Comparison of ENCODE assay signal across 9 cellular contexts in genomic region chr2:151289972-151290335, GRCh38. TPM values are rescaled to one million over a fixed set of nuclear protein-coding genes. Genes with fewer than 3 reads are reported as not detected.
DNase-seq lines count a peak whose midpoint lies in the region; ATAC-seq, FAIRE-seq and TF ChIP-seq lines count a peak whose summit lies in the region.
"Had no signal": no experiment of that assay in that cellular context is flagged by ENCODE, and none has a peak within 500 bp of the region (broad histone marks: within the 10 kb centered on the region; RNA-seq: fewer than 3 reads in every experiment).

No MANE protein-coding gene starts in this region.

- no peaks in the 10 kb centered on the region for H3K79me1 ChIP-seq in H9 (ENCODE audit: insufficient read depth, low read depth, low read length, poor library complexity, severe bottlenecking)

- TF ChIP-seq CTCF in H9 (conservative IDR thresholded peaks at IDR 0.05), result no peak
- no peak for TF ChIP-seq CTCF in Loucy (conservative IDR thresholded peaks at IDR 0.05; ENCODE audit: low read length)
- no peak for TF ChIP-seq CTCF in GM12878 (IDR thresholded peaks at IDR 0.05 in 2 of 3, conservative IDR thresholded peaks at IDR 0.05 in 1 of 3; ENCODE audit: control insufficient read depth in 2 of 3, extremely low read depth in 1 of 3, insufficient read depth in 1 of 3, low read depth in 3 of 3, low read length in 3 of 3)

- H3K27me3 ChIP-seq in H9 (ENCODE audit: insufficient read depth, low read length) (no peaks in the 10 kb centered on the region), Loucy (ENCODE audit: insufficient read depth, low read length, poor library complexity, severe bottlenecking) (no peaks in the 10 kb centered on the region), GM12878 (replicated peaks in 1 of 2; ENCODE audit: control insufficient read depth in 2 of 2, insufficient read depth in 2 of 2, low read length in 1 of 2) (no peaks in the 10 kb centered on the region)

- RAD21 ChIA-PET in GM12878 (lab: Charles Lee; ENCODE audit: unreplicated experiment), result interaction anchor here (0.7 to 2.9 kb wide), 3 partner anchors 8 to 29 kb away, joined by 4 to 15 read pairs (median 4); partner anchors contain the start of gene RBM43

- whole genome bisulfite sequencing in H9 (ENCODE audit: extremely low coverage, insufficient read length, low lambda C conversion rate), result no CpG with 5 or more reads among the region's 6 CpGs
- 3% methylated on average over 6 of the region's 6 CpGs for WGBS in GM12878 (ENCODE audit: insufficient coverage, insufficient replicate concordance, low lambda C conversion rate, missing lambda C conversion rate)

- H3K4me3 ChIP-seq in Loucy (ENCODE audit: low read length, poor library complexity, severe bottlenecking) (peak overlapping the region; percentile 95), GM12878 (peak overlapping the region; percentile 86)

- H2BK120ac ChIP-seq in H9 (ENCODE audit: low read depth, low read length, poor library complexity, severe bottlenecking), result no peak overlapping the region

- H3K4ac ChIP-seq in H9 (ENCODE audit: low read depth, low read length), result no peak overlapping the region

- no peak overlapping the region for H2AK5ac ChIP-seq in H9 (ENCODE audit: insufficient read length, low read length)

- no peak overlapping the region for H4K8ac ChIP-seq in H9 (replicated peaks; ENCODE audit: insufficient read length, low read depth, low read length)

- peak; percentile 4 for ATAC-seq in GM12878

- H3K23ac ChIP-seq in H9 (ENCODE audit: insufficient read length, low read depth, low read length), result no peak overlapping the region

- H3F3A ChIP-seq in Loucy (ENCODE audit: low read depth), result no peaks in the 10 kb centered on the region

- POLR2A ChIA-PET in GM12878 (lab: Charles Lee), result interaction anchor here (0.6 to 2.0 kb wide), 6 partner anchors 8 to 145 kb away, joined by 3 to 8 read pairs (median 3); partner anchors contain the start of genes RBM43 and RIF1

- intact Hi-C loops in GM12878 (cut with micrococcal nuclease; ENCODE audit: unreplicated experiment), result loop anchor here (1.0 to 10.0 kb wide), 3 partner anchors 29 to 1425 kb away; partner anchors contain the start of genes ARL6IP6, PRPF40A and RBM43

- DNase-seq in NCI-H345 (lab: John Stamatoyannopoulos, UW) (peak; percentile 14), NCI-H345 treated with DMSO at 0.1 percent for 48 hours (lab: John Stamatoyannopoulos, UW; ENCODE audit: unreplicated experiment) (no peak), H9 (no peak), GM12878 (ENCODE audit: low read depth, low spot score) (no peak), inferior parietal cortex (ENCODE audit: extremely low spot score) (peak; percentile 34), LoVo (ENCODE audit: low spot score) (no peak)
- peak; percentile 2 for DNase-seq in stimulated activated CD8-positive, alpha-beta memory T cell treated with anti-CD3 and anti-CD28 coated beads, Interleukin-12 subunit alpha, Interleukin-12 subunit beta, amount 100 ng/mL, for 1 hour (ENCODE audit: low read depth)

- H4K20me1 ChIP-seq in H9 (ENCODE audit: control insufficient read depth, insufficient read depth, insufficient read length) (no peaks in the 10 kb centered on the region), Loucy (ENCODE audit: insufficient read depth, low read length, poor library complexity, severe bottlenecking) (peaks cover 20% of the 10 kb centered on the region), GM12878 (ENCODE audit: control insufficient read depth, insufficient read depth) (no peaks in the 10 kb centered on the region)

- H3K36me3 Mint-ChIP-seq in H9 (ENCODE audit: insufficient read depth in 1 of 3, low read depth in 3 of 3), result peaks cover 0 to 1% (median 0%) of the 10 kb centered on the region in 3 experiments; a peak in 1 of 7 replicates

- no peak for FAIRE-seq in GM12878 (lab: Jason Lieb, UNC)
- FAIRE-seq: G401.6 had no signal

- no peaks in the 10 kb centered on the region; the same call in 1 of the 2 replicates for H3K4me1 ChIP-seq in H9 (ENCODE audit: insufficient read depth, low read length)
- peaks cover 30% of the 10 kb centered on the region for H3K4me1 ChIP-seq in Loucy (ENCODE audit: insufficient read depth, low read length, poor library complexity, severe bottlenecking)
- peaks cover 4% of the 10 kb centered on the region; the same call in 1 of the 2 replicates for H3K4me1 ChIP-seq in GM12878 (ENCODE audit: control insufficient read depth, insufficient read depth, low read length)

- TF ChIP-seq RAD21 in GM12878 (IDR thresholded peaks at IDR 0.05; ENCODE audit: insufficient read depth, low read depth, low read length), result no peak

- no peak overlapping the region for H4K91ac ChIP-seq in H9 (ENCODE audit: insufficient read length, low read depth, low read length)

- no peak overlapping the region for H2BK12ac ChIP-seq in H9 (ENCODE audit: insufficient read length, low read depth, low read length)

- peak overlapping the region; percentile 43 for H3K9ac ChIP-seq in H9 (ENCODE audit: extremely low read depth, insufficient read length, low read length)
- H3K9ac ChIP-seq in Loucy (ENCODE audit: low read depth, low read length, poor library complexity, severe bottlenecking), result peak overlapping the region; percentile 93
- peak overlapping the region; percentile 87 for H3K9ac ChIP-seq in GM12878 (ENCODE audit: control insufficient read depth, insufficient read depth, low read length)

- H2BK15ac ChIP-seq in H9 (ENCODE audit: low read depth, low read length), result no peak overlapping the region

- peaks cover 3% of the 10 kb centered on the region for H3K27me3 Mint-ChIP-seq in H9 (ENCODE audit: low read depth)

- no peaks in the 10 kb centered on the region; a peak in 2 of 5 replicates for H3K9me3 Mint-ChIP-seq in H9

- H2BK20ac ChIP-seq in H9 (ENCODE audit: low read depth, low read length, poor library complexity, severe bottlenecking), result no peak overlapping the region

- H3K18ac ChIP-seq in H9 (ENCODE audit: insufficient read length, low read depth, low read length), result no peak overlapping the region

- peaks cover 6% of the 10 kb centered on the region for H3K23me2 ChIP-seq in H9 (ENCODE audit: insufficient read length, low read depth, low read length, poor library complexity, severe bottlenecking)

- SMC1A ChIA-PET in GM12878 (lab: Charles Lee; ENCODE audit: uncharacterized antibody, unreplicated experiment), result interaction anchor here (1.0 to 1.2 kb wide), 3 partner anchors 9 to 124 kb away, joined by 3 to 5 read pairs (median 4); no protein-coding TSS in a partner anchor

- H3K79me2 ChIP-seq in H9 (ENCODE audit: insufficient read depth, low read length) (no peaks in the 10 kb centered on the region), Loucy (ENCODE audit: insufficient read depth, low read length) (peaks cover 51% of the 10 kb centered on the region), GM12878 (ENCODE audit: control insufficient read depth, insufficient read depth, low read length) (peaks cover 37% of the 10 kb centered on the region)

- H3K36me3 ChIP-seq in Loucy (ENCODE audit: insufficient read depth, low read length) (no peaks in the 10 kb centered on the region), GM12878 (ENCODE audit: control insufficient read depth in 2 of 2, insufficient read depth in 2 of 2, low read length in 1 of 2) (0 out of 4 replicates have a peak, but pooled peaks cover 0 to 4% of the 10 kb centered on the region in 2 experiments)

- in situ Hi-C loops in GM12878 (cut with MboI), result loop anchor here (25.0 kb wide), 2 partner anchors 122 to 1422 kb away; partner anchors contain the start of genes ARL6IP6, PRPF40A and RIF1

- no peak overlapping the region for H3T11ph ChIP-seq in H9 (ENCODE audit: low read length)

- H3K27ac Mint-ChIP-seq in H9, result peak overlapping the region in 2 of 3 experiments; percentile 8 to 24; a peak in 2 of 7 replicates

- H3K9me3 ChIP-seq in H9 (ENCODE audit: control insufficient read depth, low read depth, low read length), result no peaks in the 10 kb centered on the region
- H3K9me3 ChIP-seq in Loucy (ENCODE audit: insufficient read depth, low read depth, low read length), result no peaks in the 10 kb centered on the region
- H3K9me3 ChIP-seq in GM12878 (replicated peaks; ENCODE audit: control insufficient read depth, insufficient read depth, low read length), result no peaks in the 10 kb centered on the region

- H3K27ac ChIP-seq in H9 (ENCODE audit: insufficient read length, low read depth, low read length) (no peak overlapping the region), GM12878 (ENCODE audit: control insufficient read depth, insufficient read depth) (peak overlapping the region; percentile 98)

- H4K5ac ChIP-seq in H9 (ENCODE audit: insufficient read length, low read depth, low read length), result no peak overlapping the region

- no peak overlapping the region for H2BK5ac ChIP-seq in H9 (ENCODE audit: insufficient read length, low read length)

- TF ChIP-seq POLR2A in GM12878 (IDR thresholded peaks at IDR 0.05; ENCODE audit: low read depth, low read length), result no peak

- no peak for TF ChIP-seq EP300 in GM12878 (IDR thresholded peaks at IDR 0.05; ENCODE audit: borderline replicate concordance in 1 of 2, control insufficient read depth in 1 of 2, low read depth in 2 of 2, low read length in 2 of 2)

- peak overlapping the region; percentile 61 to 71 for H3K4me3 Mint-ChIP-seq in H9

- BruUV-seq in GM12878 (replicated peaks; lab: Mats Ljungman, UMichigan), result no TSS peak

- H3K56ac ChIP-seq in H9 (ENCODE audit: insufficient read length, low read depth, low read length), result no peak overlapping the region

- CTCF ChIA-PET in GM12878 (lab: Yijun Ruan, JAX), result interaction anchor here (1.1 to 1.4 kb wide), 2 partner anchors 23 to 132 kb away, joined by 3 to 5 read pairs; no protein-coding TSS in a partner anchor

- no peaks in the 10 kb centered on the region for H3K9me2 ChIP-seq in Loucy (replicated peaks; ENCODE audit: low read depth, low read length)

- H3K14ac ChIP-seq in H9 (ENCODE audit: insufficient read depth, low read length), result no peak overlapping the region

- H2AFZ ChIP-seq in H9 (ENCODE audit: low read length), result no peak overlapping the region
- peak overlapping the region; percentile 77 for H2AFZ ChIP-seq in Loucy (ENCODE audit: low read length)
- peak overlapping the region; percentile 50 for H2AFZ ChIP-seq in GM12878 (ENCODE audit: control insufficient read depth, low read depth, low read length)

- peaks cover 12 to 15% of the 10 kb centered on the region in 2 experiments for H3K4me1 Mint-ChIP-seq in H9

- peak overlapping the region; percentile 68 for H3K4me2 ChIP-seq in H9 (ENCODE audit: insufficient read depth, insufficient read length, low read length)
- peak overlapping the region; percentile 98 for H3K4me2 ChIP-seq in Loucy (ENCODE audit: low read depth, low read length, poor library complexity, severe bottlenecking)
- H3K4me2 ChIP-seq in GM12878 (ENCODE audit: control insufficient read depth, insufficient read depth), result peak overlapping the region; percentile 85

RNA-seq across cellular contexts. Expression of gene NMI, which starts 0.5 kb away (rescaled TPM):
- 5.1 and 5.6 TPM in 2 replicates for total RNA-seq in H9 (2021)
- total RNA-seq in GM12878 (2013; cell fraction: nucleolus; rRNA removed), result 34.7 and 36.2 TPM in 2 replicates
- 43.5 and 52.9 TPM in 2 replicates for total RNA-seq in GM12878 (2014; rRNA removed)
- total RNA-seq in GM12878 (2014; rRNA removed; fragmentation: Illumina TruSeq; extraction: Trizol), result 47.7 and 50.3 TPM in 2 replicates
- total RNA-seq in GM12878 (2021), result 45.1 and 45.9 TPM in 2 replicates
- polyA plus RNA-seq in GM12878 (2011; ENCODE audit: low read depth), result 32.6 TPM
- 43.9 and 73.6 TPM in 2 replicates for polyA plus RNA-seq in GM12878 (2011; rRNA removed)
- 16.7 and 20.1 TPM in 2 replicates for polyA plus RNA-seq in GM12878 (2011; cell fraction: cytosol; rRNA removed)
- polyA plus RNA-seq in GM12878 (2011; cell fraction: nucleus; rRNA removed), result 14.2 and 19.2 TPM in 2 replicates
- polyA plus RNA-seq in GM12878 (2012), result 40.8 and 47.4 TPM in 2 replicates
- 66.4 and 85.1 TPM in 2 replicates for polyA plus RNA-seq in GM12878 (2014; fragmentation: Illumina TruSeq; extraction: Trizol)
- polyA plus RNA-seq in GM12878 (2014; fragmentation: Nextera tagmentation; extraction: Ambion mirVana), result 10 to 100 TPM; 43.3 to 48.4 TPM
- 44.9 and 60.6 TPM in 2 replicates for polyA plus RNA-seq in GM12878 (2014; rRNA removed)
- polyA plus RNA-seq in GM12878 (2016; fragmentation: Nextera tagmentation; extraction: Ambion mirVana), result 100 to 1,000 TPM; 101 to 107 TPM
- 10.1 and 13.2 TPM in 2 replicates for polyA minus RNA-seq in GM12878 (2011; rRNA and poly(A)+ RNA removed)
- 9.6 and 12.1 TPM in 2 replicates for polyA minus RNA-seq in GM12878 (2011; cell fraction: cytosol; rRNA and poly(A)+ RNA removed)
- 12.1 and 18.6 TPM in 2 replicates for polyA minus RNA-seq in GM12878 (2011; cell fraction: nucleus; rRNA and poly(A)+ RNA removed)

RNA-seq across cellular contexts. Expression of gene RBM43, which starts 28.3 kb away (rescaled TPM):
- total RNA-seq in H9 (2021) (1.8 and 2.0 TPM in 2 replicates), GM12878 (2014; rRNA removed) (2.8 and 3.2 TPM in 2 replicates), GM12878 (2014; rRNA removed; fragmentation: Illumina TruSeq; extraction: Trizol) (3.4 and 3.7 TPM in 2 replicates), GM12878 (2021) (2.7 and 3.6 TPM in 2 replicates)
- total RNA-seq in GM12878 (2013; cell fraction: nucleolus; rRNA removed), result 7.7 and 8.1 TPM in 2 replicates
- 1.0 TPM for polyA plus RNA-seq in GM12878 (2011; ENCODE audit: low read depth)
- polyA plus RNA-seq in GM12878 (2011; rRNA removed) (5.3 and 10.1 TPM in 2 replicates), GM12878 (2014; fragmentation: Illumina TruSeq; extraction: Trizol) (4.2 and 5.2 TPM in 2 replicates), GM12878 (2014; fragmentation: Nextera tagmentation; extraction: Ambion mirVana) (under 1 TPM; 0.86 to 0.93 TPM), GM12878 (2014; rRNA removed) (2.4 and 2.5 TPM in 2 replicates), GM12878 (2016; fragmentation: Nextera tagmentation; extraction: Ambion mirVana) (1 to 10 TPM in 1 of 2 experiments, under 1 TPM in 1; 0.96 to 1.1 TPM)
- polyA plus RNA-seq in GM12878 (2011; cell fraction: cytosol; rRNA removed), result 2.1 and 2.2 TPM in 2 replicates
- 3.7 and 3.9 TPM in 2 replicates for polyA plus RNA-seq in GM12878 (2011; cell fraction: nucleus; rRNA removed)
- 3.0 and 3.1 TPM in 2 replicates for polyA plus RNA-seq in GM12878 (2012)
- 4.2 and 5.5 TPM in 2 replicates for polyA minus RNA-seq in GM12878 (2011; rRNA and poly(A)+ RNA removed)
- polyA minus RNA-seq in GM12878 (2011; cell fraction: cytosol; rRNA and poly(A)+ RNA removed), result 1.9 and 3.2 TPM in 2 replicates
- 5.6 and 6.1 TPM in 2 replicates for polyA minus RNA-seq in GM12878 (2011; cell fraction: nucleus; rRNA and poly(A)+ RNA removed)

Comparison
In these comparisons a context has a peak if more than half of its experiments do, and no peak if none do; other contexts are left out.
1. DNase-seq: peak in NCI-H345 (single experiment), inferior parietal cortex (single experiment) and stimulated activated CD8-positive, alpha-beta memory T cell treated with anti-CD3 and anti-CD28 coated beads, Interleukin-12 subunit alpha, Interleukin-12 subunit beta, amount 100 ng/mL, for 1 hour (single experiment); none in NCI-H345 treated with DMSO at 0.1 percent for 48 hours (single experiment), H9 (single experiment), GM12878 (single experiment) and LoVo (single experiment).
2. H3K9ac ChIP-seq: peak in every context shown above with its lines; median percentile 93 in Loucy; 87 in GM12878; 43 in H9.
3. Peak in every context shown above with its lines, with median percentiles within 50 percentile points of each other: H3K4me2 ChIP-seq.